Comparison of ENCODE assay signal across 1 cellular context in the genomic region with DNA sequence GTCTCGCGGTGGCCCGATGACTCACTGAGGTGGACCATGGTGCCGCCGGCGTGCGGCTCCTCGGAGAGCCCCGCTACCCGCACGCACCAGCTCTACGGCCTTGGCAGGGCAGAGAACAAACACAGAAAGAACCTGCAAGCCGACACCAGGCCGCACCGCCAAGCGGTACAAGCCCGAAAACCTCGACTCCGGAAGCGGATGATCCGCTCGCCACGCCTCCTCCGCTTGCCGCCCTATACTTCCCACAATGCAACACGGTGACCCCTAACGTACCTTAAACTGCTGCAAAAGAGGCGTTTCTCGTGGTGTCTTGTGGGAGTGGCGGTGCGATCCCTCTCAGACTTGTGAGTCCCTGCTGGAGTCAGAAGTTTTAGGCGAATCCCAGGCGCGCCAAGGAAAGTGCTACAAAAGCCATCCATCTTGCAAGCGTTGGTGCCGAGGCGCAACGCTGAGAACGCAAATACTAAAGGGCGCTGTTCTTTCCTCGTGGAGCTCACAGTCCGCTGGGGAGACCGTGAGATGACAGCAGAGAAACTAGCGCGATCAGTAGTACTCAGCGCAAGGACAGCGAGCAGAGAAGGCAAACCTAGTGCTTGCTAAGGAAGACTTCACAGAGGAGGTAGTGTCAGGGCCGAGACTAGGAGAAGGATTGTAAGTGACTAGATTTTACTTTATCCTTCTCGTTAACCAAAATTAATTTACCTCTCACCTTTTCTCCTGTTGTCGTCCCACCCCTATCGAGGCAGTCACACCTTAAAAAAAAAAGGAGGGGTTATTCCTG.
A peak's percentile ranks its signal among the peaks of the same experiment; 100 is the strongest.
TF ChIP-seq lines count a peak whose summit lies in the region.

A gene (minus strand): TSS at position 200 of the 781 bp plus-strand sequence. CDS start 162 bp downstream, at position 38.

TF ChIP-seq in HepG2, 621 proteins besides CTCF, POLR2A, EP300 and RAD21 (continued from another document and continues in another):
- TF ChIP-seq, protein P1, sequence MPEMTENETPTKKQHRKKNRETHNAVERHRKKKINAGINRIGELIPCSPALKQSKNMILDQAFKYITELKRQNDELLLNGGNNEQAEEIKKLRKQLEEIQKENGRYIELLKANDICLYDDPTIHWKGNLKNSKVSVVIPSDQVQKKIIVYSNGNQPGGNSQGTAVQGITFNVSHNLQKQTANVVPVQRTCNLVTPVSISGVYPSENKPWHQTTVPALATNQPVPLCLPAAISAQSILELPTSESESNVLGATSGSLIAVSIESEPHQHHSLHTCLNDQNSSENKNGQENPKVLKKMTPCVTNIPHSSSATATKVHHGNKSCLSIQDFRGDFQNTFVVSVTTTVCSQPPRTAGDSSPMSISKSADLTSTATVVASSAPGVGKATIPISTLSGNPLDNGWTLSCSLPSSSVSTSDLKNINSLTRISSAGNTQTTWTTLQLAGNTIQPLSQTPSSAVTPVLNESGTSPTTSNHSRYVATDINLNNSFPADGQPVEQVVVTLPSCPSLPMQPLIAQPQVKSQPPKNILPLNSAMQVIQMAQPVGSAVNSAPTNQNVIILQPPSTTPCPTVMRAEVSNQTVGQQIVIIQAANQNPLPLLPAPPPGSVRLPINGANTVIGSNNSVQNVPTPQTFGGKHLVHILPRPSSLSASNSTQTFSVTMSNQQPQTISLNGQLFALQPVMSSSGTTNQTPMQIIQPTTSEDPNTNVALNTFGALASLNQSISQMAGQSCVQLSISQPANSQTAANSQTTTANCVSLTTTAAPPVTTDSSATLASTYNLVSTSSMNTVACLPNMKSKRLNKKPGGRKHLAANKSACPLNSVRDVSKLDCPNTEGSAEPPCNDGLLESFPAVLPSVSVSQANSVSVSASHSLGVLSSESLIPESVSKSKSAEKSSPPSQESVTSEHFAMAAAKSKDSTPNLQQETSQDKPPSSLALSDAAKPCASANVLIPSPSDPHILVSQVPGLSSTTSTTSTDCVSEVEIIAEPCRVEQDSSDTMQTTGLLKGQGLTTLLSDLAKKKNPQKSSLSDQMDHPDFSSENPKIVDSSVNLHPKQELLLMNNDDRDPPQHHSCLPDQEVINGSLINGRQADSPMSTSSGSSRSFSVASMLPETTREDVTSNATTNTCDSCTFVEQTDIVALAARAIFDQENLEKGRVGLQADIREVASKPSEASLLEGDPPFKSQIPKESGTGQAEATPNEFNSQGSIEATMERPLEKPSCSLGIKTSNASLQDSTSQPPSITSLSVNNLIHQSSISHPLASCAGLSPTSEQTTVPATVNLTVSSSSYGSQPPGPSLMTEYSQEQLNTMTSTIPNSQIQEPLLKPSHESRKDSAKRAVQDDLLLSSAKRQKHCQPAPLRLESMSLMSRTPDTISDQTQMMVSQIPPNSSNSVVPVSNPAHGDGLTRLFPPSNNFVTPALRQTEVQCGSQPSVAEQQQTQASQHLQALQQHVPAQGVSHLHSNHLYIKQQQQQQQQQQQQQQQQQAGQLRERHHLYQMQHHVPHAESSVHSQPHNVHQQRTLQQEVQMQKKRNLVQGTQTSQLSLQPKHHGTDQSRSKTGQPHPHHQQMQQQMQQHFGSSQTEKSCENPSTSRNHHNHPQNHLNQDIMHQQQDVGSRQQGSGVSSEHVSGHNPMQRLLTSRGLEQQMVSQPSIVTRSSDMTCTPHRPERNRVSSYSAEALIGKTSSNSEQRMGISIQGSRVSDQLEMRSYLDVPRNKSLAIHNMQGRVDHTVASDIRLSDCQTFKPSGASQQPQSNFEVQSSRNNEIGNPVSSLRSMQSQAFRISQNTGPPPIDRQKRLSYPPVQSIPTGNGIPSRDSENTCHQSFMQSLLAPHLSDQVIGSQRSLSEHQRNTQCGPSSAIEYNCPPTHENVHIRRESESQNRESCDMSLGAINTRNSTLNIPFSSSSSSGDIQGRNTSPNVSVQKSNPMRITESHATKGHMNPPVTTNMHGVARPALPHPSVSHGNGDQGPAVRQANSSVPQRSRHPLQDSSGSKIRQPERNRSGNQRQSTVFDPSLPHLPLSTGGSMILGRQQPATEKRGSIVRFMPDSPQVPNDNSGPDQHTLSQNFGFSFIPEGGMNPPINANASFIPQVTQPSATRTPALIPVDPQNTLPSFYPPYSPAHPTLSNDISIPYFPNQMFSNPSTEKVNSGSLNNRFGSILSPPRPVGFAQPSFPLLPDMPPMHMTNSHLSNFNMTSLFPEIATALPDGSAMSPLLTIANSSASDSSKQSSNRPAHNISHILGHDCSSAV (CRISPR knock-in tag; IDR thresholded peaks at IDR 0.05; ENCODE audit: borderline replicate concordance), result no peak
- TF ChIP-seq KDM3A (CRISPR knock-in tag; IDR thresholded peaks at IDR 0.05; ENCODE audit: low read depth) (peak; percentile 75), ZNF790 (CRISPR knock-in tag; IDR thresholded peaks at IDR 0.05; ENCODE audit: borderline replicate concordance) (peak; percentile 81; the same call in 1 of the 2 replicates), CBX1 (IDR thresholded peaks at IDR 0.05; ENCODE audit: low read depth) (peak; percentile 33), SSRP1 (CRISPR knock-in tag; IDR thresholded peaks at IDR 0.05) (no peak), ATM (IDR thresholded peaks at IDR 0.05; ENCODE audit: borderline replicate concordance) (no peak), NFIC (IDR thresholded peaks at IDR 0.05; ENCODE audit: low read length) (no peak), ZNF709 (CRISPR knock-in tag; IDR thresholded peaks at IDR 0.05) (peak; percentile 76; the same call in 1 of the 2 replicates), TGIF2 (CRISPR knock-in tag; IDR thresholded peaks at IDR 0.05) (peak; percentile 67), PRPF4 (IDR thresholded peaks at IDR 0.05; ENCODE audit: low read depth, low read length, poor library complexity, severe bottlenecking) (no peak), ZNF547 (CRISPR knock-in tag; IDR thresholded peaks at IDR 0.05) (no peak; the same call in 1 of the 2 replicates), ZNF652 (CRISPR knock-in tag; IDR thresholded peaks at IDR 0.05; ENCODE audit: borderline replicate concordance, low read depth) (no peak), ZNF615 (CRISPR knock-in tag; IDR thresholded peaks at IDR 0.05; ENCODE audit: borderline replicate concordance) (no peak), ZNF782 (CRISPR knock-in tag; IDR thresholded peaks at IDR 0.05; ENCODE audit: borderline replicate concordance) (peak; percentile 52; the same call in 1 of the 2 replicates), STAT5B (CRISPR knock-in tag; IDR thresholded peaks at IDR 0.05) (no peak), HNF4A (CRISPR knock-in tag; IDR thresholded peaks at IDR 0.05) (peak; percentile 83), NFKB2 (CRISPR knock-in tag; IDR thresholded peaks at IDR 0.05; ENCODE audit: borderline replicate concordance) (peak; percentile 78; the same call in 1 of the 2 replicates)
- TF ChIP-seq, protein P2, sequence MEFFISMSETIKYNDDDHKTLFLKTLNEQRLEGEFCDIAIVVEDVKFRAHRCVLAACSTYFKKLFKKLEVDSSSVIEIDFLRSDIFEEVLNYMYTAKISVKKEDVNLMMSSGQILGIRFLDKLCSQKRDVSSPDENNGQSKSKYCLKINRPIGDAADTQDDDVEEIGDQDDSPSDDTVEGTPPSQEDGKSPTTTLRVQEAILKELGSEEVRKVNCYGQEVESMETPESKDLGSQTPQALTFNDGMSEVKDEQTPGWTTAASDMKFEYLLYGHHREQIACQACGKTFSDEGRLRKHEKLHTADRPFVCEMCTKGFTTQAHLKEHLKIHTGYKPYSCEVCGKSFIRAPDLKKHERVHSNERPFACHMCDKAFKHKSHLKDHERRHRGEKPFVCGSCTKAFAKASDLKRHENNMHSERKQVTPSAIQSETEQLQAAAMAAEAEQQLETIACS (CRISPR knock-in tag; IDR thresholded peaks at IDR 0.05), result peak; percentile 75
- TF ChIP-seq, protein P3, sequence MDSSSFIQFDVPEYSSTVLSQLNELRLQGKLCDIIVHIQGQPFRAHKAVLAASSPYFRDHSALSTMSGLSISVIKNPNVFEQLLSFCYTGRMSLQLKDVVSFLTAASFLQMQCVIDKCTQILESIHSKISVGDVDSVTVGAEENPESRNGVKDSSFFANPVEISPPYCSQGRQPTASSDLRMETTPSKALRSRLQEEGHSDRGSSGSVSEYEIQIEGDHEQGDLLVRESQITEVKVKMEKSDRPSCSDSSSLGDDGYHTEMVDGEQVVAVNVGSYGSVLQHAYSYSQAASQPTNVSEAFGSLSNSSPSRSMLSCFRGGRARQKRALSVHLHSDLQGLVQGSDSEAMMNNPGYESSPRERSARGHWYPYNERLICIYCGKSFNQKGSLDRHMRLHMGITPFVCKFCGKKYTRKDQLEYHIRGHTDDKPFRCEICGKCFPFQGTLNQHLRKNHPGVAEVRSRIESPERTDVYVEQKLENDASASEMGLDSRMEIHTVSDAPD (CRISPR knock-in tag; IDR thresholded peaks at IDR 0.05), result no peak
- TF ChIP-seq, protein P4, sequence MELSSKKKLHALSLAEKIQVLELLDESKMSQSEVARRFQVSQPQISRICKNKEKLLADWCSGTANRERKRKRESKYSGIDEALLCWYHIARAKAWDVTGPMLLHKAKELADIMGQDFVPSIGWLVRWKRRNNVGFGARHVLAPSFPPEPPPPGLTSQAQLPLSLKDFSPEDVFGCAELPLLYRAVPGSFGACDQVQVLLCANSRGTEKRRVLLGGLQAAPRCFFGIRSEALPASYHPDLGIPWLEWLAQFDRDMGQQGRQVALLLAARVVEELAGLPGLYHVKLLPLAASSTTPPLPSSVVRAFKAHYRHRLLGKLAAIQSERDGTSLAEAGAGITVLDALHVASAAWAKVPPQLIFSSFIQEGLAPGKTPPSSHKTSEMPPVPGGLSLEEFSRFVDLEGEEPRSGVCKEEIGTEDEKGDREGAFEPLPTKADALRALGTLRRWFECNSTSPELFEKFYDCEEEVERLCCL (CRISPR knock-in tag; IDR thresholded peaks at IDR 0.05; ENCODE audit: borderline replicate concordance), result no peak
- TF ChIP-seq, protein P5, sequence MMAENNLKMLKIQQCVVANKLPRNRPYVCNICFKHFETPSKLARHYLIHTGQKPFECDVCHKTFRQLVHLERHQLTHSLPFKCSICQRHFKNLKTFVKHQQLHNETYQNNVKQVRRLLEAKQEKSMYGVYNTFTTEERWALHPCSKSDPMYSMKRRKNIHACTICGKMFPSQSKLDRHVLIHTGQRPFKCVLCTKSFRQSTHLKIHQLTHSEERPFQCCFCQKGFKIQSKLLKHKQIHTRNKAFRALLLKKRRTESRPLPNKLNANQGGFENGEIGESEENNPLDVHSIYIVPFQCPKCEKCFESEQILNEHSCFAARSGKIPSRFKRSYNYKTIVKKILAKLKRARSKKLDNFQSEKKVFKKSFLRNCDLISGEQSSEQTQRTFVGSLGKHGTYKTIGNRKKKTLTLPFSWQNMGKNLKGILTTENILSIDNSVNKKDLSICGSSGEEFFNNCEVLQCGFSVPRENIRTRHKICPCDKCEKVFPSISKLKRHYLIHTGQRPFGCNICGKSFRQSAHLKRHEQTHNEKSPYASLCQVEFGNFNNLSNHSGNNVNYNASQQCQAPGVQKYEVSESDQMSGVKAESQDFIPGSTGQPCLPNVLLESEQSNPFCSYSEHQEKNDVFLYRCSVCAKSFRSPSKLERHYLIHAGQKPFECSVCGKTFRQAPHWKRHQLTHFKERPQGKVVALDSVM (CRISPR knock-in tag; IDR thresholded peaks at IDR 0.05), result peak; percentile 46; the same call in 1 of the 2 replicates
- TF ChIP-seq, protein P6, sequence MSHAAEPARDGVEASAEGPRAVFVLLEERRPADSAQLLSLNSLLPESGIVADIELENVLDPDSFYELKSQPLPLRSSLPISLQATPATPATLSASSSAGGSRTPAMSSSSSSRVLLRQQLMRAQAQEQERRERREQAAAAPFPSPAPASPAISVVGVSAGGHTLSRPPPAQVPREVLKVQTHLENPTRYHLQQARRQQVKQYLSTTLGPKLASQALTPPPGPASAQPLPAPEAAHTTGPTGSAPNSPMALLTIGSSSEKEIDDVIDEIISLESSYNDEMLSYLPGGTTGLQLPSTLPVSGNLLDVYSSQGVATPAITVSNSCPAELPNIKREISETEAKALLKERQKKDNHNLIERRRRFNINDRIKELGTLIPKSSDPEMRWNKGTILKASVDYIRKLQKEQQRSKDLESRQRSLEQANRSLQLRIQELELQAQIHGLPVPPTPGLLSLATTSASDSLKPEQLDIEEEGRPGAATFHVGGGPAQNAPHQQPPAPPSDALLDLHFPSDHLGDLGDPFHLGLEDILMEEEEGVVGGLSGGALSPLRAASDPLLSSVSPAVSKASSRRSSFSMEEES (CRISPR knock-in tag; IDR thresholded peaks at IDR 0.05), result peak; percentile 75; the same call in 1 of the 2 replicates
- TF ChIP-seq, protein P7, sequence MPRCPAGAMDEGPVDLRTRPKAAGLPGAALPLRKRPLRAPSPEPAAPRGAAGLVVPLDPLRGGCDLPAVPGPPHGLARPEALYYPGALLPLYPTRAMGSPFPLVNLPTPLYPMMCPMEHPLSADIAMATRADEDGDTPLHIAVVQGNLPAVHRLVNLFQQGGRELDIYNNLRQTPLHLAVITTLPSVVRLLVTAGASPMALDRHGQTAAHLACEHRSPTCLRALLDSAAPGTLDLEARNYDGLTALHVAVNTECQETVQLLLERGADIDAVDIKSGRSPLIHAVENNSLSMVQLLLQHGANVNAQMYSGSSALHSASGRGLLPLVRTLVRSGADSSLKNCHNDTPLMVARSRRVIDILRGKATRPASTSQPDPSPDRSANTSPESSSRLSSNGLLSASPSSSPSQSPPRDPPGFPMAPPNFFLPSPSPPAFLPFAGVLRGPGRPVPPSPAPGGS (CRISPR knock-in tag; IDR thresholded peaks at IDR 0.05), result peak; percentile 29; the same call in 1 of the 2 replicates
- TF ChIP-seq, protein P8, sequence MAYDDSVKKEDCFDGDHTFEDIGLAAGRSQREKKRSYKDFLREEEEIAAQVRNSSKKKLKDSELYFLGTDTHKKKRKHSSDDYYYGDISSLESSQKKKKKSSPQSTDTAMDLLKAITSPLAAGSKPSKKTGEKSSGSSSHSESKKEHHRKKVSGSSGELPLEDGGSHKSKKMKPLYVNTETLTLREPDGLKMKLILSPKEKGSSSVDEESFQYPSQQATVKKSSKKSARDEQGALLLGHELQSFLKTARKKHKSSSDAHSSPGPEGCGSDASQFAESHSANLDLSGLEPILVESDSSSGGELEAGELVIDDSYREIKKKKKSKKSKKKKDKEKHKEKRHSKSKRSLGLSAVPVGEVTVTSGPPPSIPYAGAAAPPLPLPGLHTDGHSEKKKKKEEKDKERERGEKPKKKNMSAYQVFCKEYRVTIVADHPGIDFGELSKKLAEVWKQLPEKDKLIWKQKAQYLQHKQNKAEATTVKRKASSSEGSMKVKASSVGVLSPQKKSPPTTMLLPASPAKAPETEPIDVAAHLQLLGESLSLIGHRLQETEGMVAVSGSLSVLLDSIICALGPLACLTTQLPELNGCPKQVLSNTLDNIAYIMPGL (CRISPR knock-in tag; IDR thresholded peaks at IDR 0.05; ENCODE audit: borderline replicate concordance in 1 of 2, low read depth in 1 of 2), result peak; percentile 89 to 90
- TF ChIP-seq, protein P9, sequence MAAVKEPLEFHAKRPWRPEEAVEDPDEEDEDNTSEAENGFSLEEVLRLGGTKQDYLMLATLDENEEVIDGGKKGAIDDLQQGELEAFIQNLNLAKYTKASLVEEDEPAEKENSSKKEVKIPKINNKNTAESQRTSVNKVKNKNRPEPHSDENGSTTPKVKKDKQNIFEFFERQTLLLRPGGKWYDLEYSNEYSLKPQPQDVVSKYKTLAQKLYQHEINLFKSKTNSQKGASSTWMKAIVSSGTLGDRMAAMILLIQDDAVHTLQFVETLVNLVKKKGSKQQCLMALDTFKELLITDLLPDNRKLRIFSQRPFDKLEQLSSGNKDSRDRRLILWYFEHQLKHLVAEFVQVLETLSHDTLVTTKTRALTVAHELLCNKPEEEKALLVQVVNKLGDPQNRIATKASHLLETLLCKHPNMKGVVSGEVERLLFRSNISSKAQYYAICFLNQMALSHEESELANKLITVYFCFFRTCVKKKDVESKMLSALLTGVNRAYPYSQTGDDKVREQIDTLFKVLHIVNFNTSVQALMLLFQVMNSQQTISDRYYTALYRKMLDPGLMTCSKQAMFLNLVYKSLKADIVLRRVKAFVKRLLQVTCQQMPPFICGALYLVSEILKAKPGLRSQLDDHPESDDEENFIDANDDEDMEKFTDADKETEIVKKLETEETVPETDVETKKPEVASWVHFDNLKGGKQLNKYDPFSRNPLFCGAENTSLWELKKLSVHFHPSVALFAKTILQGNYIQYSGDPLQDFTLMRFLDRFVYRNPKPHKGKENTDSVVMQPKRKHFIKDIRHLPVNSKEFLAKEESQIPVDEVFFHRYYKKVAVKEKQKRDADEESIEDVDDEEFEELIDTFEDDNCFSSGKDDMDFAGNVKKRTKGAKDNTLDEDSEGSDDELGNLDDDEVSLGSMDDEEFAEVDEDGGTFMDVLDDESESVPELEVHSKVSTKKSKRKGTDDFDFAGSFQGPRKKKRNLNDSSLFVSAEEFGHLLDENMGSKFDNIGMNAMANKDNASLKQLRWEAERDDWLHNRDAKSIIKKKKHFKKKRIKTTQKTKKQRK (IDR thresholded peaks at IDR 0.05; ENCODE audit: low read length), result no peak
